Comparison of ENCODE assay signal across 10 cellular contexts in genomic region chr10:116809528-116810500, GRCh38. TPM values are rescaled to one million over a fixed set of nuclear protein-coding genes. Genes with fewer than 3 reads are reported as not detected.
DNase-seq lines count a peak whose midpoint lies in the region; ATAC-seq, FAIRE-seq and TF ChIP-seq lines count a peak whose summit lies in the region.
"Had no signal": no experiment of that assay in that cellular context is flagged by ENCODE, and none has a peak within 500 bp of the region (broad histone marks: within the 10 kb centered on the region; RNA-seq: fewer than 3 reads in every experiment).

No MANE protein-coding gene starts in this region.

- no peaks in the 10 kb centered on the region for H3K27me3 ChIP-seq in astrocyte (ENCODE audit: insufficient read depth, low read length)
- peaks cover 0 to 4% (median 2%) of the 10 kb centered on the region in 4 donors for H3K27me3 ChIP-seq in liver (ENCODE audit: control insufficient read depth in 4 of 4, insufficient read depth in 4 of 4, low read length in 3 of 4)
- H3K27me3 ChIP-seq in tibial artery, result peaks cover 0 to 54% of the 10 kb centered on the region in 2 donors

- FAIRE-seq in astrocyte (lab: Jason Lieb, UNC), result no peak
- FAIRE-seq: GM12892 had no signal

- peaks cover 27% of the 10 kb centered on the region for H3K27me3 Mint-ChIP-seq in astrocyte (ENCODE audit: low read depth, unreplicated experiment)
- peaks cover 2% of the 10 kb centered on the region for H3K27me3 Mint-ChIP-seq in activated CD4-positive, alpha-beta T cell treated with anti-CD3 and anti-CD28 coated beads, Interleukin-2, amount 10 ng/mL, durations not matched to agents 24 days and 14 days

- TF ChIP-seq CTCF in astrocyte (IDR thresholded peaks at IDR 0.05; ENCODE audit: insufficient read depth, low read depth, low read length), result peak; percentile 23
- TF ChIP-seq CTCF in liver (IDR thresholded peaks at IDR 0.05; ENCODE audit: low read depth, low read length, missing input control), result peak; percentile 41
- TF ChIP-seq CTCF in tibial artery (IDR thresholded peaks at IDR 0.05), result peak in 1 of 2 experiments; percentile 18

- 44% methylated on average over 29 of the region's 29 CpGs for WGBS in liver

- DNase-seq in COLO668 (lab: John Stamatoyannopoulos, UW; ENCODE audit: unreplicated experiment) (peak; percentile 28), HuH-7.5 (ENCODE audit: low spot score) (peak; percentile 31), astrocyte (ENCODE audit: low read depth) (no peak), tibial artery (no peak)
- DNase-seq in activated CD4-positive, alpha-beta T cell treated with anti-CD3 and anti-CD28 coated beads, Interleukin-2, amount 10 ng/mL, durations not matched to agents 24 days and 14 days, result no peak
- DNase-seq: Kasumi-1 had no signal

- H3K9me3 Mint-ChIP-seq in astrocyte (ENCODE audit: unreplicated experiment), result no peaks in the 10 kb centered on the region
- H3K9me3 Mint-ChIP-seq in activated CD4-positive, alpha-beta T cell treated with anti-CD3 and anti-CD28 coated beads, Interleukin-2, amount 10 ng/mL, durations not matched to agents 24 days and 14 days, result no peaks in the 10 kb centered on the region

- H3K9me3 ChIP-seq in astrocyte (ENCODE audit: insufficient read depth, low read depth, low read length) (no peaks in the 10 kb centered on the region), liver (ENCODE audit: control insufficient read depth in 4 of 4, low read length in 3 of 4) (no peaks in the 10 kb centered on the region), tibial artery (no peaks in the 10 kb centered on the region)

- no peak overlapping the region for H3K9ac ChIP-seq in astrocyte (ENCODE audit: low read length)
- no peak overlapping the region for H3K9ac ChIP-seq in liver (ENCODE audit: low read depth in 1 of 2, low read length in 2 of 2)

- intact Hi-C loops in tibial artery (cut with DNase I; ENCODE audit: low total_unique reads), result no loop called here
- intact Hi-C loops in activated CD4-positive, alpha-beta T cell treated with anti-CD3 and anti-CD28 coated beads, Interleukin-2, amount 10 ng/mL, durations not matched to agents 24 days and 14 days (cut with micrococcal nuclease), result no loop called here

- H3K4me1 Mint-ChIP-seq in astrocyte (ENCODE audit: low read depth, unreplicated experiment), result no peaks in the 10 kb centered on the region
- no peaks in the 10 kb centered on the region for H3K4me1 Mint-ChIP-seq in activated CD4-positive, alpha-beta T cell treated with anti-CD3 and anti-CD28 coated beads, Interleukin-2, amount 10 ng/mL, durations not matched to agents 24 days and 14 days

- no peak overlapping the region for H3K27ac ChIP-seq in astrocyte (ENCODE audit: low read depth, low read length)
- H3K27ac ChIP-seq in liver (ENCODE audit: low read depth in 1 of 2, low read length in 2 of 2), result no peak overlapping the region
- no peak overlapping the region for H3K27ac ChIP-seq in tibial artery

- peaks cover 2% of the 10 kb centered on the region for H3K36me3 Mint-ChIP-seq in astrocyte (ENCODE audit: low read depth, unreplicated experiment)
- no peaks in the 10 kb centered on the region for H3K36me3 Mint-ChIP-seq in activated CD4-positive, alpha-beta T cell treated with anti-CD3 and anti-CD28 coated beads, Interleukin-2, amount 10 ng/mL, durations not matched to agents 24 days and 14 days (ENCODE audit: low read depth)

- no peaks in the 10 kb centered on the region for H4K20me1 ChIP-seq in astrocyte (ENCODE audit: insufficient read depth, low read length)

- H2AFZ ChIP-seq in astrocyte (ENCODE audit: low read depth, low read length), result no peak overlapping the region

- H3K4me3 ChIP-seq in astrocyte (ENCODE audit: insufficient read depth, low read depth, low read length) (no peak overlapping the region), liver (ENCODE audit: low read depth in 1 of 3, low read length in 3 of 3) (no peak overlapping the region), tibial artery (no peak overlapping the region)

- no peak overlapping the region for H3K4me2 ChIP-seq in astrocyte (ENCODE audit: low read length)

- no peaks in the 10 kb centered on the region for H3K79me2 ChIP-seq in astrocyte (ENCODE audit: insufficient read depth, low read length)

- H3K4me1 ChIP-seq in astrocyte (ENCODE audit: insufficient read depth, low read length) (no peaks in the 10 kb centered on the region), liver (ENCODE audit: control insufficient read depth in 4 of 4, insufficient read depth in 4 of 4, low read length in 3 of 4) (no peaks in the 10 kb centered on the region), tibial artery (no peaks in the 10 kb centered on the region)

- H3K36me3 ChIP-seq in astrocyte (ENCODE audit: insufficient read depth, low read length) (no peaks in the 10 kb centered on the region), liver (ENCODE audit: control insufficient read depth in 4 of 4, insufficient read depth in 3 of 4, low read depth in 1 of 4, low read length in 3 of 4) (no peaks in the 10 kb centered on the region), tibial artery (no peaks in the 10 kb centered on the region)

- TF ChIP-seq RAD21 in liver (IDR thresholded peaks at IDR 0.05), result peak in 1 of 2 donors; percentile 45

- no peak overlapping the region for H3K27ac Mint-ChIP-seq in astrocyte (ENCODE audit: unreplicated experiment)
- no peak overlapping the region for H3K27ac Mint-ChIP-seq in activated CD4-positive, alpha-beta T cell treated with anti-CD3 and anti-CD28 coated beads, Interleukin-2, amount 10 ng/mL, durations not matched to agents 24 days and 14 days

- ATAC-seq in GM21576 (IDR thresholded peaks at IDR 0.05; ENCODE audit: unreplicated experiment), result no peak
- ATAC-seq in GM21526 (IDR thresholded peaks at IDR 0.05; ENCODE audit: low FRiP score, unreplicated experiment), result no peak

- no peak overlapping the region for H3K4me3 Mint-ChIP-seq in astrocyte (ENCODE audit: unreplicated experiment)
- H3K4me3 Mint-ChIP-seq in activated CD4-positive, alpha-beta T cell treated with anti-CD3 and anti-CD28 coated beads, Interleukin-2, amount 10 ng/mL, durations not matched to agents 24 days and 14 days, result no peak overlapping the region

TF ChIP-seq in liver, 16 proteins besides CTCF, POLR2A, EP300 and RAD21:
- TF ChIP-seq TAF1 (conservative IDR thresholded peaks at IDR 0.05) (no peak), RXRA (IDR thresholded peaks at IDR 0.05) (no peak), HNF4A (conservative IDR thresholded peaks at IDR 0.05) (no peak), EGR1 (IDR thresholded peaks at IDR 0.05; ENCODE audit: low read depth in 2 of 2) (no peak)

RNA-seq across cellular contexts. Expression of gene ENO4, which starts 39.5 kb away (rescaled TPM):
- total RNA-seq in astrocyte, result 0.52 and 1.4 TPM in 2 replicates
- under 1 TPM; 0.08 to 0.19 TPM for total RNA-seq in liver
- under 1 TPM; 0.03 to 0.13 TPM for polyA plus RNA-seq in liver
- total RNA-seq in activated CD4-positive, alpha-beta T cell treated with anti-CD3 and anti-CD28 coated beads, Interleukin-2, amount 10 ng/mL, durations not matched to agents 24 days and 14 days, result not detected in 2 replicates

Comparison
In these comparisons a context has a peak if more than half of its experiments do, and no peak if none do; other contexts are left out.
1. DNase-seq: peak in COLO668 (single experiment) and HuH-7.5 (single experiment); none in astrocyte (single experiment), tibial artery (0 of 2) and activated CD4-positive, alpha-beta T cell treated with anti-CD3 and anti-CD28 coated beads, Interleukin-2, amount 10 ng/mL, durations not matched to agents 24 days and 14 days (single experiment).